In genomic region chr20:38730989-38731737, GRCh38 we compare ENCODE assay signal across 8 cellular contexts. TPM values are rescaled to one million over a fixed set of nuclear protein-coding genes. Genes with fewer than 3 reads are reported as not detected.
A peak's percentile ranks its signal among the peaks of the same experiment; 100 is the strongest.
DNase-seq lines count a peak whose midpoint lies in the region; TF ChIP-seq lines count a peak whose summit lies in the region.

No MANE protein-coding gene starts in this region.

- H3K36me3 ChIP-seq in breast epithelium (no peaks in the 10 kb centered on the region), kidney epithelial cell (ENCODE audit: control insufficient read depth, insufficient read depth, low read length) (no peaks in the 10 kb centered on the region)

- peaks cover 13 to 91% of the 10 kb centered on the region in 2 donors for H3K27me3 ChIP-seq in breast epithelium
- H3K27me3 ChIP-seq in kidney epithelial cell (ENCODE audit: control insufficient read depth, insufficient read depth, low read length) = peaks cover 71% of the 10 kb centered on the region

- H3K27ac ChIP-seq in VCaP (peak overlapping the region; percentile 23; the same call in 1 of the 2 replicates), breast epithelium (no peak overlapping the region)

- TF ChIP-seq CTCF in VCaP (conservative IDR thresholded peaks at IDR 0.05) = peak; percentile 99
- peak; percentile 82 to 85 (median 84) for TF ChIP-seq CTCF in breast epithelium (IDR thresholded peaks at IDR 0.05)
- TF ChIP-seq CTCF in kidney epithelial cell (IDR thresholded peaks at IDR 0.05; ENCODE audit: insufficient read depth, low read length, poor library complexity, severe bottlenecking) = peak; percentile 98

- DNase-seq in AG08396 (ENCODE audit: low spot score) (peak; percentile 85), GM19238 (ENCODE audit: insufficient read length, low spot score) (peak; percentile 65), NCI-H1436 (lab: John Stamatoyannopoulos, UW) (peak; percentile 91), breast epithelium (ENCODE audit: low spot score in 2 of 2) (peak in 1 of 2 donors; percentile 73), kidney epithelial cell (ENCODE audit: low read depth) (no peak), GF-D8 (lab: John Stamatoyannopoulos, UW) (no peak)
- peak; percentile 78 for DNase-seq in stimulated activated CD4-positive, alpha-beta T cell treated with anti-CD3 and anti-CD28 coated beads, Interleukin-1b, Interleukin-23, amount 100 ng/mL, for 48 hours

- TF ChIP-seq POLR2A in breast epithelium (IDR thresholded peaks at IDR 0.05) = no peak

- peak overlapping the region in 2 of 3 donors; percentile 24 to 62 for H3K4me3 ChIP-seq in breast epithelium
- no peak overlapping the region for H3K4me3 ChIP-seq in kidney epithelial cell (ENCODE audit: low read depth, low read length)

- H3K4me1 ChIP-seq in breast epithelium = no peaks in the 10 kb centered on the region

- intact Hi-C loops in breast epithelium (cut with DNase I; ENCODE audit: low total_unique reads) = no loop called here

- no peaks in the 10 kb centered on the region for H3K9me3 ChIP-seq in breast epithelium

RNA-seq across cellular contexts. Expression of gene SLC32A1, which starts 6.9 kb away (rescaled TPM):
- total RNA-seq in breast epithelium = not detected
- total RNA-seq in kidney epithelial cell = not detected in 2 replicates

RNA-seq across cellular contexts. Expression of gene ACTR5, which starts 17.1 kb away (rescaled TPM):
- total RNA-seq in breast epithelium = 10 to 100 TPM in 2 of 3 donors, 1 to 10 TPM in 1; 8.5 to 15.4 (median 13.0) TPM
- total RNA-seq in kidney epithelial cell = 8.4 and 10.3 TPM in 2 replicates

Comparison
In these comparisons a context has a peak if more than half of its experiments do, and no peak if none do; other contexts are left out.
1. DNase-seq: peak in AG08396 (single experiment), GM19238 (single experiment), NCI-H1436 (single experiment) and stimulated activated CD4-positive, alpha-beta T cell treated with anti-CD3 and anti-CD28 coated beads, Interleukin-1b, Interleukin-23, amount 100 ng/mL, for 48 hours (single experiment); none in kidney epithelial cell (single experiment) and GF-D8 (single experiment).
2. Peak in every context shown above with its lines, with median percentiles within 50 percentile points of each other: CTCF ChIP-seq.